Comparison of ENCODE assay signal across 9 cellular contexts in the genomic region with DNA sequence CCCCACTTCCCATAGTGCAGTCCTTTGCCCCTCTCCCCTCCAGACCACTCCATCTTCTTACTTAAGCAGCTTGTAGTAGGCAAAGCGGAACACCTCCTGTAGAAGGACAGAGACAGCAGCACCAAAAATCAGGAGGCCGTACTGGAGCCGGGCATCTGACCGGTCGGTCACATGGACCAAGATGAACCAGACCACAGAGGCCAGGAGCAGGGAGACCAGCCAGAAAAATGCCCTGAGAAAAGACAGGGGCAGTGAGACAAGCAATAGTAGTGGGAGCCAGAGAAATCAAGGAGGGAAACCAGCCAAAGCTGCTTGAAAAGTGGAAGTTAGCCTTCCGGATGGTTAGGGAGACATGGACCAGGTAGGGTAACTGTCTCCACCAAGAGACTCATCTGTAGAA. TPM values are rescaled to one million over a fixed set of nuclear protein-coding genes. Genes with fewer than 3 reads are reported as not detected.
A peak's percentile ranks its signal among the peaks of the same experiment; 100 is the strongest.
DNase-seq lines count a peak whose midpoint lies in the region; ATAC-seq and TF ChIP-seq lines count a peak whose summit lies in the region.
"Had no signal": no experiment of that assay in that cellular context is flagged by ENCODE, and none has a peak within 500 bp of the region (broad histone marks: within the 10 kb centered on the region; RNA-seq: fewer than 3 reads in every experiment).

No MANE protein-coding gene starts in this region.

- H3K4me3 ChIP-seq in MM.1S (ENCODE audit: low read length) (peak overlapping the region; percentile 88), ectodermal cell (ENCODE audit: insufficient read depth, low read depth, low read length) (peak overlapping the region; percentile 89)

- H3K4me1 ChIP-seq in MM.1S (ENCODE audit: low read length), result peaks cover 8% of the 10 kb centered on the region
- H3K4me1 ChIP-seq in ectodermal cell (ENCODE audit: control insufficient read depth, insufficient read depth, low read length), result peaks cover 12% of the 10 kb centered on the region

- 50 to 56% methylated on average over 6 of the region's 6 CpGs for WGBS in ectodermal cell, 2 experiments

- H3K9me2 ChIP-seq in MM.1S (replicated peaks; ENCODE audit: insufficient read depth, low read length), result no peaks in the 10 kb centered on the region

- H3K27ac Mint-ChIP-seq in natural killer cell treated with Interleukin-12 subunit alpha and Interleukin-12 subunit beta and Interleukin-15 and Interleukin-18, amount 100 ng/mL, for 72 hours, result peak overlapping the region; percentile 84 to 95

- H3K36me3 ChIP-seq in MM.1S (replicated peaks; ENCODE audit: insufficient read depth, low read length), result peaks cover 16% of the 10 kb centered on the region
- H3K36me3 ChIP-seq in ectodermal cell (ENCODE audit: control insufficient read depth, insufficient read depth, low read length), result peaks cover 26% of the 10 kb centered on the region

- H3K4me3 Mint-ChIP-seq in natural killer cell treated with Interleukin-12 subunit alpha and Interleukin-12 subunit beta and Interleukin-15 and Interleukin-18, amount 100 ng/mL, for 72 hours, result peak overlapping the region; percentile 89

- no peaks in the 10 kb centered on the region for H4K20me1 ChIP-seq in MM.1S (ENCODE audit: insufficient read depth, low read length)

- H3K27me3 ChIP-seq in MM.1S (replicated peaks; ENCODE audit: insufficient read depth, low read length), result no peaks in the 10 kb centered on the region
- H3K27me3 ChIP-seq in ectodermal cell (ENCODE audit: control insufficient read depth, insufficient read depth, low read length, poor library complexity, severe bottlenecking), result no peaks in the 10 kb centered on the region

- H3F3A ChIP-seq in MM.1S (ENCODE audit: insufficient read depth, low read length), result peaks cover 4% of the 10 kb centered on the region; the same call in 1 of the 2 replicates

- DNase-seq in AG20443 (ENCODE audit: low spot score), result peak; percentile 19
- no peak for DNase-seq in MM.1S
- no peak for DNase-seq in natural killer cell treated with Interleukin-12 subunit alpha and Interleukin-12 subunit beta and Interleukin-15 and Interleukin-18, amount 100 ng/mL, for 72 hours (ENCODE audit: low spot score)
- DNase-seq in NCI-H128 (lab: John Stamatoyannopoulos, UW; ENCODE audit: unreplicated experiment), result no peak
- DNase-seq in stimulated activated CD4-positive, alpha-beta T cell treated with anti-CD3 and anti-CD28 coated beads, Interleukin-2, amount 100 ng/mL, for 24 hours, result no peak
- no peak for DNase-seq in cortex of kidney (lab: John Stamatoyannopoulos, UW)
- no peak for DNase-seq in mucosa of gallbladder (ENCODE audit: low spot score)

- H3K9me3 Mint-ChIP-seq in natural killer cell treated with Interleukin-12 subunit alpha and Interleukin-12 subunit beta and Interleukin-15 and Interleukin-18, amount 100 ng/mL, for 72 hours, result no peaks in the 10 kb centered on the region

- peak overlapping the region; percentile 85 for H3K4me2 ChIP-seq in MM.1S (ENCODE audit: low read depth, low read length)

- H3K79me2 ChIP-seq in MM.1S (ENCODE audit: low read length), result peaks cover 47% of the 10 kb centered on the region

- H3K36me3 Mint-ChIP-seq in natural killer cell treated with Interleukin-12 subunit alpha and Interleukin-12 subunit beta and Interleukin-15 and Interleukin-18, amount 100 ng/mL, for 72 hours, result no peaks in the 10 kb centered on the region

- ATAC-seq in natural killer cell treated with Interleukin-12 subunit alpha and Interleukin-12 subunit beta and Interleukin-15 and Interleukin-18, amount 100 ng/mL, for 72 hours, result no peak

- H3K9me3 ChIP-seq in MM.1S (replicated peaks; ENCODE audit: insufficient read depth, low read length) (no peaks in the 10 kb centered on the region), ectodermal cell (ENCODE audit: control insufficient read depth, low read length) (no peaks in the 10 kb centered on the region)

- H3K27ac ChIP-seq in MM.1S (ENCODE audit: low read length), result peak overlapping the region; percentile 77
- H3K27ac ChIP-seq in ectodermal cell (ENCODE audit: insufficient read depth, low read depth, low read length, poor library complexity, severe bottlenecking), result no peak overlapping the region

- no peak for TF ChIP-seq CTCF in MM.1S (IDR thresholded peaks at IDR 0.05; ENCODE audit: low read length)

- H2AFZ ChIP-seq in MM.1S (ENCODE audit: low read length), result peak overlapping the region; percentile 59

- H3K27me3 Mint-ChIP-seq in natural killer cell treated with Interleukin-12 subunit alpha and Interleukin-12 subunit beta and Interleukin-15 and Interleukin-18, amount 100 ng/mL, for 72 hours, result no peaks in the 10 kb centered on the region

- H3K4me1 Mint-ChIP-seq in natural killer cell treated with Interleukin-12 subunit alpha and Interleukin-12 subunit beta and Interleukin-15 and Interleukin-18, amount 100 ng/mL, for 72 hours (ENCODE audit: low read depth in 2 of 2), result peaks cover 24 to 26% of the 10 kb centered on the region in 2 donors

- peak overlapping the region; percentile 96 for H3K9ac ChIP-seq in MM.1S (ENCODE audit: low read length)

RNA-seq across cellular contexts. Expression of gene APH1A, which starts 0.9 kb away (rescaled TPM):
- 112 TPM for polyA plus RNA-seq in ectodermal cell (2013, experiment 1 of 4)
- polyA plus RNA-seq in ectodermal cell (2013, experiment 2 of 4), result 116 TPM
- 80.7 TPM for polyA plus RNA-seq in ectodermal cell (2013, experiment 3 of 4)
- polyA plus RNA-seq in ectodermal cell (2013, experiment 4 of 4), result 96.0 TPM
- total RNA-seq in natural killer cell treated with Interleukin-12 subunit alpha and Interleukin-12 subunit beta and Interleukin-15 and Interleukin-18, amount 100 ng/mL, for 72 hours, result 100 to 1,000 TPM; 115 to 140 TPM
- total RNA-seq in mucosa of gallbladder, result 145 TPM

RNA-seq across cellular contexts. Expression of gene C1orf54, which starts 4.7 kb away (rescaled TPM):
- polyA plus RNA-seq in ectodermal cell (2013, experiment 1 of 4), result 39.0 TPM
- 39.0 TPM for polyA plus RNA-seq in ectodermal cell (2013, experiment 2 of 4)
- polyA plus RNA-seq in ectodermal cell (2013, experiment 3 of 4), result 43.1 TPM
- polyA plus RNA-seq in ectodermal cell (2013, experiment 4 of 4), result 42.0 TPM
- total RNA-seq in natural killer cell treated with Interleukin-12 subunit alpha and Interleukin-12 subunit beta and Interleukin-15 and Interleukin-18, amount 100 ng/mL, for 72 hours, result under 1 TPM; 0.45 to 0.59 TPM
- 26.8 TPM for total RNA-seq in mucosa of gallbladder

RNA-seq across cellular contexts. Expression of gene CA14, which starts 10.3 kb away (rescaled TPM):
- polyA plus RNA-seq in ectodermal cell (2013, experiment 1 of 4), result 90.5 TPM
- polyA plus RNA-seq in ectodermal cell (2013, experiment 2 of 4), result 92.7 TPM
- 88.7 TPM for polyA plus RNA-seq in ectodermal cell (2013, experiment 3 of 4)
- 105 TPM for polyA plus RNA-seq in ectodermal cell (2013, experiment 4 of 4)
- not detected for total RNA-seq in natural killer cell treated with Interleukin-12 subunit alpha and Interleukin-12 subunit beta and Interleukin-15 and Interleukin-18, amount 100 ng/mL, for 72 hours
- total RNA-seq in mucosa of gallbladder, result 2.4 TPM
- total RNA-seq: omental fat pad had no signal

RNA-seq across cellular contexts. Expression of gene CIART, which starts 14.5 kb away (rescaled TPM):
- polyA plus RNA-seq in ectodermal cell (2013, experiment 1 of 4), result 12.6 TPM
- 10.2 TPM for polyA plus RNA-seq in ectodermal cell (2013, experiment 2 of 4)
- polyA plus RNA-seq in ectodermal cell (2013, experiment 3 of 4), result 12.8 TPM
- 15.8 TPM for polyA plus RNA-seq in ectodermal cell (2013, experiment 4 of 4)
- total RNA-seq in natural killer cell treated with Interleukin-12 subunit alpha and Interleukin-12 subunit beta and Interleukin-15 and Interleukin-18, amount 100 ng/mL, for 72 hours, result 10 to 100 TPM in 1 of 2 donors, 1 to 10 TPM in 1; 2.4 to 10.2 TPM
- 7.7 TPM for total RNA-seq in mucosa of gallbladder

RNA-seq across cellular contexts. Expression of gene MRPS21, which starts 25.8 kb away (rescaled TPM):
- 103 TPM for polyA plus RNA-seq in ectodermal cell (2013, experiment 1 of 4)
- 94.5 TPM for polyA plus RNA-seq in ectodermal cell (2013, experiment 2 of 4)
- 92.0 TPM for polyA plus RNA-seq in ectodermal cell (2013, experiment 3 of 4)
- polyA plus RNA-seq in ectodermal cell (2013, experiment 4 of 4), result 102 TPM
- total RNA-seq in natural killer cell treated with Interleukin-12 subunit alpha and Interleukin-12 subunit beta and Interleukin-15 and Interleukin-18, amount 100 ng/mL, for 72 hours, result 10 to 100 TPM; 56.5 to 63.0 TPM
- 58.9 TPM for total RNA-seq in mucosa of gallbladder

Comparison
In these comparisons a context has a peak if more than half of its experiments do, and no peak if none do; other contexts are left out.
1. RNA of gene C1orf54, which starts 4.7 kb away (total RNA-seq): 26.8 TPM in mucosa of gallbladder (single experiment); 0.45 to 0.59 TPM in natural killer cell treated with Interleukin-12 subunit alpha and Interleukin-12 subunit beta and Interleukin-15 and Interleukin-18, amount 100 ng/mL, for 72 hours; every median in the first group is over 10 times any median in the second.